ENCODE assay signal across 1 cellular context in the genomic region with DNA sequence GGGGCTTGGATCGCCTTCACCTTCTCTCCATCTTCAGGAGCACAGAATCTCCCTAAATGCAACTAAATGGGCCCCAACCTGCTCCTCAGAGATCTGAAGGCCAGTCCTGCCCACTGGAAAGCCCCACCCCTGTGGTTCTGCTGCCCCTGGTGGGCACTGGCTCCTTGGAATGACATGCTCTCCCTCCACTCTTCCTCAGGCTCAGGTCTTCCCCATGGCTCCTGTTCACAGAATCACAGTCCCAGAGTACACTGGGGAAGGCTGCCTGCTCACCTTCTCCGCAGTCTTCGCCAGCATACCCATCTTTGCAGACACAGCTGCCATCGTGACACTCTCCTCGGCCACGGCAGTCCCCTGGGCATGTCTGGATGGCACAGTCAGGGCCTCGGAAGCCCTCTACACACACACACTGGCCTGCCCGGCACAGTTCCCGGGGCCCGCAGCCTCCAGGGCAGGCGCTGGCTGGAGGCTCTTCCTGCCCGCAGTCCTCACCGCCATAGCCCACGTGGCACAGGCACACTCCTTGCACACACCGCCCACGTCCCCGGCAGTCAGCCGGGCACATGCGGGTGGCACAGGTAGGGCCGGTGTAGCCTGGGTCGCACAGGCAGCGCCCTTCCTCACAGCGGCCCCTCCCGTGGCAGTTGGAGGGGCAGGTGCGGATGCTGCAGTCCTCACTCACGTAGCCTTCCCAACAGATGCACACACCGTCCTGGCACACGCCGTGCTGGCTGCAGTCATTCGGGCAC.
TF ChIP-seq lines count a peak whose summit lies in the region.

No MANE protein-coding gene starts in this region.

TF ChIP-seq in SK-N-SH, 30 proteins besides CTCF, POLR2A, EP300 and RAD21:
- TF ChIP-seq, protein P1, sequence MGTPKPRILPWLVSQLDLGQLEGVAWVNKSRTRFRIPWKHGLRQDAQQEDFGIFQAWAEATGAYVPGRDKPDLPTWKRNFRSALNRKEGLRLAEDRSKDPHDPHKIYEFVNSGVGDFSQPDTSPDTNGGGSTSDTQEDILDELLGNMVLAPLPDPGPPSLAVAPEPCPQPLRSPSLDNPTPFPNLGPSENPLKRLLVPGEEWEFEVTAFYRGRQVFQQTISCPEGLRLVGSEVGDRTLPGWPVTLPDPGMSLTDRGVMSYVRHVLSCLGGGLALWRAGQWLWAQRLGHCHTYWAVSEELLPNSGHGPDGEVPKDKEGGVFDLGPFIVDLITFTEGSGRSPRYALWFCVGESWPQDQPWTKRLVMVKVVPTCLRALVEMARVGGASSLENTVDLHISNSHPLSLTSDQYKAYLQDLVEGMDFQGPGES (IDR thresholded peaks at IDR 0.05; ENCODE audit: low read depth, low read length) = no peak
- TF ChIP-seq ELF1 (IDR thresholded peaks at IDR 0.05) (no peak), GABPA (IDR thresholded peaks at IDR 0.05; ENCODE audit: low read depth) (no peak), RCOR1 (IDR thresholded peaks at IDR 0.05; ENCODE audit: low read length) (no peak), TCF12 (IDR thresholded peaks at IDR 0.05) (no peak), RFX5 (IDR thresholded peaks at IDR 0.05; ENCODE audit: low read length) (no peak), NFIC (IDR thresholded peaks at IDR 0.05; ENCODE audit: borderline replicate concordance) (no peak), MXI1 (IDR thresholded peaks at IDR 0.05; ENCODE audit: low read depth, low read length) (no peak), TAF1 (IDR thresholded peaks at IDR 0.05; ENCODE audit: borderline replicate concordance, low read depth, low read length) (no peak), FOXJ3 (CRISPR knock-in tag; IDR thresholded peaks at IDR 0.05) (no peak), MEF2A (IDR thresholded peaks at IDR 0.05; ENCODE audit: borderline replicate concordance, low read depth) (no peak)
- TF ChIP-seq, protein P2, sequence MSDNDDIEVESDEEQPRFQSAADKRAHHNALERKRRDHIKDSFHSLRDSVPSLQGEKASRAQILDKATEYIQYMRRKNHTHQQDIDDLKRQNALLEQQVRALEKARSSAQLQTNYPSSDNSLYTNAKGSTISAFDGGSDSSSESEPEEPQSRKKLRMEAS (IDR thresholded peaks at IDR 0.05; ENCODE audit: low read depth) = no peak
- TF ChIP-seq, protein P3, sequence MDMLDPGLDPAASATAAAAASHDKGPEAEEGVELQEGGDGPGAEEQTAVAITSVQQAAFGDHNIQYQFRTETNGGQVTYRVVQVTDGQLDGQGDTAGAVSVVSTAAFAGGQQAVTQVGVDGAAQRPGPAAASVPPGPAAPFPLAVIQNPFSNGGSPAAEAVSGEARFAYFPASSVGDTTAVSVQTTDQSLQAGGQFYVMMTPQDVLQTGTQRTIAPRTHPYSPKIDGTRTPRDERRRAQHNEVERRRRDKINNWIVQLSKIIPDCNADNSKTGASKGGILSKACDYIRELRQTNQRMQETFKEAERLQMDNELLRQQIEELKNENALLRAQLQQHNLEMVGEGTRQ (IDR thresholded peaks at IDR 0.05; ENCODE audit: borderline replicate concordance, low read depth, low read length) = no peak
- TF ChIP-seq, protein P4, sequence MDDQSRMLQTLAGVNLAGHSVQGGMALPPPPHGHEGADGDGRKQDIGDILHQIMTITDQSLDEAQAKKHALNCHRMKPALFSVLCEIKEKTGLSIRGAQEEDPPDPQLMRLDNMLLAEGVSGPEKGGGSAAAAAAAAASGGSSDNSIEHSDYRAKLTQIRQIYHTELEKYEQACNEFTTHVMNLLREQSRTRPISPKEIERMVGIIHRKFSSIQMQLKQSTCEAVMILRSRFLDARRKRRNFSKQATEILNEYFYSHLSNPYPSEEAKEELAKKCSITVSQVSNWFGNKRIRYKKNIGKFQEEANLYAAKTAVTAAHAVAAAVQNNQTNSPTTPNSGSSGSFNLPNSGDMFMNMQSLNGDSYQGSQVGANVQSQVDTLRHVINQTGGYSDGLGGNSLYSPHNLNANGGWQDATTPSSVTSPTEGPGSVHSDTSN (IDR thresholded peaks at IDR 0.05) = no peak
